Comparison of ENCODE assay signal across 8 cellular contexts in genomic region chrX:1652011-1652811, GRCh38. TPM values are rescaled to one million over a fixed set of nuclear protein-coding genes. Genes with fewer than 3 reads are reported as not detected.
DNase-seq lines count a peak whose midpoint lies in the region; ATAC-seq, FAIRE-seq and TF ChIP-seq lines count a peak whose summit lies in the region.
"Not testable (repeated sequence)": the region's sequence is repeated elsewhere in the genome, so short reads cannot be mapped to it uniquely, and the experiment has no call there.

No MANE protein-coding gene starts in this region.

- TF ChIP-seq EP300 in A549 (IDR thresholded peaks at IDR 0.05): not testable (repeated sequence)

- FAIRE-seq in A549 (lab: Jason Lieb, UNC): peak; percentile 36
- FAIRE-seq in bronchial epithelial cell (lab: Jason Lieb, UNC): not testable (repeated sequence)

- not testable (repeated sequence) for H3K4me2 ChIP-seq in A549; Karpas-422 (ENCODE audit: low read depth, low read length, poor library complexity, severe bottlenecking)

- not testable (repeated sequence) for H3K27ac ChIP-seq in A549; Karpas-422 (ENCODE audit: low read length)

- TF ChIP-seq POLR2A in A549 (IDR thresholded peaks at IDR 0.05; ENCODE audit: low read length): not testable (repeated sequence)

- H3K79me2 ChIP-seq in Karpas-422 (ENCODE audit: low read length): not testable (repeated sequence)

- not testable (repeated sequence) for H3K9me2 ChIP-seq in Karpas-422 (replicated peaks; ENCODE audit: insufficient read depth, low read length)

- ATAC-seq in A549: peak; percentile 43 to 72; a peak in 5 of 6 replicates

- CTCF ChIA-PET in A549 (lab: Yijun Ruan, JAX): not testable (repeated sequence)

- not testable (repeated sequence) for H2AFZ ChIP-seq in Karpas-422 (ENCODE audit: low read length)

- peak; percentile 68 for TF ChIP-seq CTCF in A549 (IDR thresholded peaks at IDR 0.05)
- peak; percentile 91 for TF ChIP-seq CTCF in GM12864 (IDR thresholded peaks at IDR 0.05; ENCODE audit: low read depth, low read length, missing control alignments)
- peak; percentile 89 for TF ChIP-seq CTCF in WI38 (IDR thresholded peaks at IDR 0.05; ENCODE audit: low read depth, low read length)
- peak; percentile 69 for TF ChIP-seq CTCF in bronchial epithelial cell (IDR thresholded peaks at IDR 0.05; ENCODE audit: insufficient read depth, low read length, severe bottlenecking)

- not testable (repeated sequence) for H3K36me3 ChIP-seq in Karpas-422 (ENCODE audit: insufficient read depth, low read length); bronchial epithelial cell (ENCODE audit: control insufficient read depth, insufficient read depth, low read length)

- TF ChIP-seq RAD21 in A549 (conservative IDR thresholded peaks at IDR 0.05 in 1 of 2, IDR thresholded peaks at IDR 0.05 in 1 of 2): peak; percentile 69 to 80

- not testable (repeated sequence) for H3K27me3 ChIP-seq in Karpas-422 (ENCODE audit: low read length); bronchial epithelial cell (ENCODE audit: control insufficient read depth, insufficient read depth, low read length)

- DNase-seq in A549 (ENCODE audit: low read depth in 1 of 2, low spot score in 1 of 2) (peak; percentile 63 to 87), GM12864 (ENCODE audit: low read depth) (peak; percentile 59), Karpas-422 (peak; percentile 92), NCI-H82 (lab: John Stamatoyannopoulos, UW) (peak; percentile 70), bronchial epithelial cell (ENCODE audit: low read depth) (peak; percentile 33), iPS DF 4.7 (ENCODE audit: extremely low read depth, low spot score) (peak; percentile 76), posterior vena cava (ENCODE audit: low spot score) (peak; percentile 70)

- POLR2A ChIA-PET in A549 (lab: Yijun Ruan, JAX): not testable (repeated sequence)

- not testable (repeated sequence) for H3K9me3 ChIP-seq in A549; Karpas-422 (ENCODE audit: low read length)

- not testable (repeated sequence) for H3K9ac ChIP-seq in Karpas-422 (ENCODE audit: low read length)

- WGBS in A549 (ENCODE audit: missing lambda C conversion rate): 43% methylated on average over 25 of the region's 25 CpGs

- H3K4me1 ChIP-seq in A549: not testable (repeated sequence)
- H3K4me1 ChIP-seq in Karpas-422 (ENCODE audit: low read length): peaks cover 10% of the 10 kb centered on the region

- intact Hi-C loops in posterior vena cava (cut with DNase I): loop anchor here in 1 of 2 donors (10.0 kb wide), 1 partner anchor 943 kb away; no protein-coding TSS in a partner anchor

- not testable (repeated sequence) for H3K4me3 ChIP-seq in A549; GM12864 (ENCODE audit: low read depth, low read length); Karpas-422 (ENCODE audit: low read length); WI38 (ENCODE audit: low read depth, low read length); bronchial epithelial cell (ENCODE audit: low read depth, low read length)

- H4K20me1 ChIP-seq in Karpas-422 (ENCODE audit: insufficient read depth, low read depth, low read length): not testable (repeated sequence)

TF ChIP-seq in A549, 52 proteins besides CTCF, POLR2A, EP300 and RAD21:
- peak; percentile 68 for TF ChIP-seq SMC3 (IDR thresholded peaks at IDR 0.05)

RNA-seq across cellular contexts. Expression of gene ASMT, which starts 37.4 kb away (rescaled TPM):
- 0.16 TPM in 2 replicates for polyA plus RNA-seq in A549 (2011; rRNA removed)
- 0.06 and 0.09 TPM in 2 replicates for polyA plus RNA-seq in A549 (2012; cell fraction: cytosol; rRNA removed)
- 0.72 and 1.8 TPM in 2 replicates for polyA plus RNA-seq in A549 (2012; cell fraction: nucleus; rRNA removed)
- polyA plus RNA-seq in A549 (2017; fragmentation: RNase III; extraction: RNeasy Plus Mini Kit Qiagen cat#74134 plus additional on column Dnase treatment): 0.12 to 0.20 TPM in 2 of 3 replicates, not detected in the other
- polyA minus RNA-seq in A549 (2011; rRNA and poly(A)+ RNA removed): 1.6 TPM in 1 of 2 replicates, not detected in the other
- total RNA-seq in Karpas-422 (2014; rRNA removed; shearing (Covaris generic); ENCODE audit: low replicate concordance): 0.29 TPM in 1 of 2 replicates, not detected in the other
- under 0.01 and 0.13 TPM in 2 replicates for total RNA-seq in bronchial epithelial cell
- total RNA-seq in posterior vena cava: under 1 TPM; 0.33 to 0.97 TPM

Comparison
In these comparisons a context has a peak if more than half of its experiments do, and no peak if none do; other contexts are left out.
1. DNase-seq: peak in every context shown above with its lines; median percentile 92 in Karpas-422; 76 in iPS DF 4.7; 75 in A549; 70 in NCI-H82; 70 in posterior vena cava; 59 in GM12864; 33 in bronchial epithelial cell.